1 cellular context compared by ENCODE assay signal in genomic region chr1:70196333-70196732, GRCh38.
TF ChIP-seq lines count a peak whose summit lies in the region.

No MANE protein-coding gene starts in this region.

TF ChIP-seq in HCT116, 20 proteins besides CTCF, POLR2A, EP300 and RAD21 (continued from another document):
- no peak for TF ChIP-seq REST (IDR thresholded peaks at IDR 0.05; ENCODE audit: low read depth)
- TF ChIP-seq MAX (IDR thresholded peaks at IDR 0.05), result no peak
- no peak for TF ChIP-seq CEBPB (IDR thresholded peaks at IDR 0.05; ENCODE audit: low read depth)
- no peak for TF ChIP-seq POLR2AphosphoS5 (IDR thresholded peaks at IDR 0.05; ENCODE audit: low read depth, low read length)
- TF ChIP-seq CBX3 (IDR thresholded peaks at IDR 0.05; ENCODE audit: low read depth), result no peak
